8 cellular contexts compared by ENCODE assay signal in the genomic region with DNA sequence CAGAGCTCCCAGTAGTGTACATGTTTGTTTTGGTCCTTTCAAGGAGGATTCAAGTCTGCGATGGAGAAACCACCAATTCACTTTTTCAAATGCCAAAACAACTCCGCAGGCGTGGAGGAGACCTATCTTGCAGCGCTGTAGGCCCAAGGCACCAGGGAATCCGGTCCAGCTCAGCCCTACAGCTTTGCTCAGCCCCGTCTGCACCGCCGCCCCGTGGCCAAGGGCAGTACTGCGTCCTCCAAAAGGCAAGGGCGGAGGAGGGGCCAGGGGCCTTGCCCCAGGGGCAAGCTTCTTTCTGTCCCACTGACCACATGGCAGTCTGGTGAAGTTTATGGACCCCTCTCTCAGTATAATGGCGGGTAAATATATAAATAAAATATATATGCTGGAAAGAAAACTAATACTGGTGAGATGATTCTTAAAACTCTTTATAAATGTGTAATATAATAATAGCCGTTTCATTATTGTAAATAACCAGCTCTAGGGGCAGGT.
DNase-seq lines count a peak whose midpoint lies in the region; ATAC-seq and TF ChIP-seq lines count a peak whose summit lies in the region.

No MANE protein-coding gene starts in this region.

- peak; percentile 100 for TF ChIP-seq CTCF in astrocyte of the cerebellum (IDR thresholded peaks at IDR 0.05; ENCODE audit: low read depth, low read length, missing control alignments)

- DNase-seq in NCI-H1436 (lab: John Stamatoyannopoulos, UW): peak; percentile 71
- DNase-seq in NCI-H1436 treated with DMSO at 0.1 percent for 48 hours (lab: John Stamatoyannopoulos, UW): no peak
- peak; percentile 31 for DNase-seq in NCI-H1105 treated with DMSO at 0.1 percent for 48 hours (lab: John Stamatoyannopoulos, UW)
- DNase-seq in T-helper 9 cell: peak; percentile 73
- peak; percentile 31 for DNase-seq in astrocyte of the cerebellum (ENCODE audit: low read depth)
- peak; percentile 45 to 60 for DNase-seq in hippocampal formation (lab: John Stamatoyannopoulos, UW)
- DNase-seq in skeletal muscle cell (ENCODE audit: low read depth): peak; percentile 9

- H3K4me3 ChIP-seq in astrocyte of the cerebellum (ENCODE audit: low read depth, low read length) (no peak overlapping the region), skeletal muscle cell (ENCODE audit: low read depth, low read length) (no peak overlapping the region)

- no peak for ATAC-seq in HG03159 (IDR thresholded peaks at IDR 0.05; ENCODE audit: unreplicated experiment)

- in situ Hi-C loops in astrocyte of the cerebellum (cut with HindIII; ENCODE audit: low sequenced_read_pairs): loop anchor here (10.0 kb wide), 1 partner anchor 141 kb away; no protein-coding TSS in a partner anchor
